Comparison of ENCODE assay signal across 33 cellular contexts in genomic region chr2:80370375-80371009, GRCh38.
"Had no signal": no experiment of that assay in that cellular context is flagged by ENCODE, and none has a peak within 500 bp of the region (broad histone marks: within the 10 kb centered on the region; RNA-seq: fewer than 3 reads in every experiment).

No MANE protein-coding gene starts in this region.

- FAIRE-seq: TTC549 had no signal

- H3K4me1 ChIP-seq: ascending aorta, breast epithelium, colonic mucosa, foreskin keratinocyte, gastrocnemius medialis had no signal

- H3K4me2 ChIP-seq: hepatocyte had no signal

- H3K4me3 ChIP-seq: ascending aorta, breast epithelium, cardiac muscle cell, colonic mucosa, dorsolateral prefrontal cortex, esophagus muscularis mucosa, gastrocnemius medialis, heart right ventricle, hepatocyte had no signal

- H3K27ac ChIP-seq: ascending aorta, breast epithelium, cardiac muscle cell, colonic mucosa, dorsolateral prefrontal cortex, esophagus muscularis mucosa, foreskin keratinocyte, gastrocnemius medialis, heart right ventricle, hepatocyte, VCaP had no signal

- H2AFZ ChIP-seq: hepatocyte had no signal

- H3K79me2 ChIP-seq: hepatocyte had no signal

- H3K36me3 ChIP-seq: ascending aorta, breast epithelium, cardiac muscle cell, colonic mucosa, esophagus muscularis mucosa, gastrocnemius medialis, heart right ventricle had no signal

- H3K27me3 ChIP-seq: ascending aorta, breast epithelium, cardiac muscle cell, colonic mucosa, dorsolateral prefrontal cortex, esophagus muscularis mucosa, foreskin keratinocyte, gastrocnemius medialis, heart right ventricle, hepatocyte had no signal

- ATAC-seq: activated naive CD4-positive, alpha-beta T cell treated with anti-CD3 and anti-CD28 coated beads, Interleukin-2, amount 50 U/mL, for 72 hours; activated T-cell treated with anti-CD3 and anti-CD28 coated beads, Interleukin-2, amount 50 U/mL, for 72 hours; foreskin keratinocyte; gastrocnemius medialis; heart right ventricle; WTC11 had no signal

- DNase-seq: activated CD4-positive, alpha-beta memory T cell treated with anti-CD3 and anti-CD28 coated beads, Interleukin-2, amount 10 ng/mL, durations not matched to agents 7 days and 5 days; activated CD4-positive, alpha-beta T cell treated with anti-CD3 and anti-CD28 coated beads for 1 hour; activated CD4-positive, alpha-beta T cell treated with anti-CD3 and anti-CD28 coated beads for 4 hours; activated CD4-positive, alpha-beta T cell treated with anti-CD3 and anti-CD28 coated beads, Interleukin-2, amount 10 ng/mL, durations not matched to agents 7 days and 5 days; activated CD4-positive, alpha-beta T cell treated with anti-CD3 and anti-CD28 coated beads, Interleukin-2, amount 50 U/mL, for 4 hours; activated CD8-positive, alpha-beta memory T cell treated with anti-CD3 and anti-CD28 coated beads, Interleukin-2, amount 50 U/mL, for 48 hours; activated gamma-delta T cell; activated naive CD4-positive, alpha-beta T cell; activated naive CD4-positive, alpha-beta T cell treated with anti-CD3 and anti-CD28 coated beads, Interleukin-2, amount 10 ng/mL, durations not matched to agents 7 days and 5 days; activated naive CD8-positive, alpha-beta T cell treated with anti-CD3 and anti-CD28 coated beads, Interleukin-2, amount 10 ng/mL, durations not matched to agents 7 days and 5 days; activated T-cell treated with anti-CD3 and anti-CD28 coated beads for 4 hours; activated T-cell treated with anti-CD3 and anti-CD28 coated beads, Interleukin-2, amount 50 U/mL, for 24 hours; activated T-cell treated with anti-CD3 and anti-CD28 coated beads, Interleukin-2, amount 50 U/mL, for 72 hours; central memory CD4-positive, alpha-beta T cell; cerebellar nuclear complex; colonic mucosa; dorsolateral prefrontal cortex; effector memory CD4-positive, alpha-beta T cell; endodermal cell; foreskin keratinocyte; gastrocnemius medialis; glutamatergic neuron; heart right ventricle; T-helper 2 cell had no signal

- H3K9me3 ChIP-seq: ascending aorta, breast epithelium, colonic mucosa, esophagus muscularis mucosa, gastrocnemius medialis, heart right ventricle had no signal
